ENCODE assay signal across 28 cellular contexts in genomic region chr18:34097312-34097711, GRCh38.
DNase-seq lines count a peak whose midpoint lies in the region; ATAC-seq and TF ChIP-seq lines count a peak whose summit lies in the region.
"Had no signal": no experiment of that assay in that cellular context is flagged by ENCODE, and none has a peak within 500 bp of the region (broad histone marks: within the 10 kb centered on the region; RNA-seq: fewer than 3 reads in every experiment).

No MANE protein-coding gene starts in this region.

- intact Hi-C loops in stomach (cut with DNase I; ENCODE audit: low total_unique reads), result no loop called here

- WGBS in stomach, 5 donors, result 21 to 47% (median 30%) methylated on average over 1 of the region's 1 CpG

- TF ChIP-seq CTCF in fibroblast of mammary gland (conservative IDR thresholded peaks at IDR 0.05; ENCODE audit: control insufficient read depth, insufficient read depth, low read depth, low read length), result no peak
- TF ChIP-seq CTCF in stomach (IDR thresholded peaks at IDR 0.05), result no peak
- TF ChIP-seq CTCF in Peyer's patch (IDR thresholded peaks at IDR 0.05), result no peak

- TF ChIP-seq POLR2A in stomach (IDR thresholded peaks at IDR 0.05), result no peak
- no peak for TF ChIP-seq POLR2A in Peyer's patch (IDR thresholded peaks at IDR 0.05)

- H3K36me3 ChIP-seq in stomach (no peaks in the 10 kb centered on the region), Peyer's patch (no peaks in the 10 kb centered on the region)
- H3K36me3 ChIP-seq: SJSA1, upper lobe of right lung had no signal

- no peak for TF ChIP-seq EP300 in stomach (IDR thresholded peaks at IDR 0.05)

- no peaks in the 10 kb centered on the region for H3K27me3 ChIP-seq in stomach
- no peaks in the 10 kb centered on the region for H3K27me3 ChIP-seq in Peyer's patch
- H3K27me3 ChIP-seq: SJSA1, upper lobe of right lung had no signal

- no peak overlapping the region for H3K27ac ChIP-seq in stomach
- no peak overlapping the region for H3K27ac ChIP-seq in Peyer's patch
- H3K27ac ChIP-seq: epithelial cell of prostate, RWPE1, SJSA1, upper lobe of right lung had no signal

- H3K9me3 ChIP-seq in stomach (no peaks in the 10 kb centered on the region), Peyer's patch (no peaks in the 10 kb centered on the region)
- H3K9me3 ChIP-seq: mucosa of descending colon, SJSA1, upper lobe of right lung had no signal

- H3K4me3 ChIP-seq in fibroblast of mammary gland (ENCODE audit: control insufficient read depth, low read depth, low read length), result no peak overlapping the region
- H3K4me3 ChIP-seq in stomach, result no peak overlapping the region
- H3K4me3 ChIP-seq in Peyer's patch, result no peak overlapping the region
- H3K4me3 ChIP-seq: K562, lung, mucosa of descending colon, SJSA1, upper lobe of right lung had no signal

- peak; percentile 22 for DNase-seq in NCI-H146 (lab: John Stamatoyannopoulos, UW)
- DNase-seq in NCI-H146 treated with DMSO at 0.1 percent for 48 hours (lab: John Stamatoyannopoulos, UW; ENCODE audit: unreplicated experiment), result no peak
- peak; percentile 70 for DNase-seq in NCI-H748 (lab: John Stamatoyannopoulos, UW; ENCODE audit: unreplicated experiment)
- DNase-seq in fibroblast of mammary gland (ENCODE audit: low read depth), result peak; percentile 14
- DNase-seq in renal cortical epithelial cell (ENCODE audit: low read depth), result peak; percentile 62
- no peak for DNase-seq in stomach
- no peak for DNase-seq in Peyer's patch
- DNase-seq: 8988T; activated CD8-positive, alpha-beta memory T cell treated with anti-CD3 and anti-CD28 coated beads, Interleukin-2, amount 50 U/mL, for 48 hours; activated CD8-positive, alpha-beta T cell treated with anti-CD3 and anti-CD28 coated beads for 36 hours; activated naive CD4-positive, alpha-beta T cell treated with anti-CD3 and anti-CD28 coated beads, Interleukin-2, amount 50 U/mL, for 16 hours; effector CD4-positive, alpha-beta T cell; foreskin melanocyte; mucosa of descending colon; natural killer cell; NCI-H1092 treated with DMSO at 0.1 percent for 48 hours; NCI-H2029 treated with DMSO at 0.1 percent for 48 hours; NCI-H446; occipital lobe; stimulated activated naive B cell treated with anti-CD40 and anti-IgM and Interleukin-4, amounts not matched to agents 10 μg/mL and 1 μg/mL and 100 μg/mL, for 72 hours; T-helper 9 cell; upper lobe of right lung had no signal

- H3K4me1 ChIP-seq in stomach (peaks cover 0 to 7% (median 0%) of the 10 kb centered on the region in 4 donors), Peyer's patch (no peaks in the 10 kb centered on the region)
- H3K4me1 ChIP-seq: SJSA1, upper lobe of right lung had no signal

- no peak for ATAC-seq in GM18858 (IDR thresholded peaks at IDR 0.05; ENCODE audit: unreplicated experiment)
- ATAC-seq: activated CD8-positive, alpha-beta T cell treated with anti-CD3 and anti-CD28 coated beads for 36 hours; K562; natural killer cell; stimulated activated naive B cell treated with anti-CD40 and anti-IgM and Interleukin-4, amounts not matched to agents 10 μg/mL and 1 μg/mL and 100 μg/mL, for 72 hours; upper lobe of right lung had no signal

Comparison
In these comparisons a context has a peak if more than half of its experiments do, and no peak if none do; other contexts are left out.
1. DNase-seq: peak in NCI-H146 (single experiment), NCI-H748 (single experiment), fibroblast of mammary gland (single experiment) and renal cortical epithelial cell (single experiment); none in NCI-H146 treated with DMSO at 0.1 percent for 48 hours (single experiment), stomach (single experiment) and Peyer's patch (0 of 3).